ENCODE assay signal across 11 cellular contexts in the genomic region with DNA sequence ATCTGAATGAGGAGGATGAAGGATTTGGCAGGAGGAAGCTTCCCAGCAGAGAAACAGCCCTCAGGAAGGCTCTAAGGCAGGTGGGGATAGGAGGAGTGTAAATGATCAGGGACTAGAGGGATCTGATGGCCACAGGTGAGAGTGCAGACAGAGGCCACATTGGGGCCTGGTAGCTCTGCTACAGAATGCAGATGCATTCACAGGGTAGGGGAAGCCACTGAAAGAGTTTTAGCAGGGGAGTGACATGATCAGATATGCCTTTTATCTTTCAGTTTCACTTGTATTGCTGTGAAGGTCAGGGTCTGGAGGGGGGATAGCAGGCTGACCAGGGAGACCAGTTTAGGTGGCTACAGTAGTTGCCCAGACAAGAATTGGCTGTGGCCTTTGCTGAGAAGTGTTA. TPM values are rescaled to one million over a fixed set of nuclear protein-coding genes. Genes with fewer than 3 reads are reported as not detected.
DNase-seq lines count a peak whose midpoint lies in the region; ATAC-seq and TF ChIP-seq lines count a peak whose summit lies in the region.
"Had no signal": no experiment of that assay in that cellular context is flagged by ENCODE, and none has a peak within 500 bp of the region (broad histone marks: within the 10 kb centered on the region; RNA-seq: fewer than 3 reads in every experiment).

No MANE protein-coding gene starts in this region.

- no peaks in the 10 kb centered on the region for H3K36me3 ChIP-seq in CD8-positive, alpha-beta memory T cell (ENCODE audit: insufficient read depth, low read length)
- H3K36me3 ChIP-seq in KOPT-K1 (ENCODE audit: insufficient read depth, low read length) (no peaks in the 10 kb centered on the region), BE2C (no peaks in the 10 kb centered on the region)

- no peak overlapping the region for H3K27ac ChIP-seq in CD8-positive, alpha-beta memory T cell (ENCODE audit: low read depth, low read length)
- H3K27ac ChIP-seq in KOPT-K1 (ENCODE audit: low read depth, low read length, poor library complexity, severe bottlenecking) = peak overlapping the region; percentile 16

- no peaks in the 10 kb centered on the region for H3K27me3 ChIP-seq in CD8-positive, alpha-beta memory T cell (ENCODE audit: insufficient read depth, low read length, poor library complexity, severe bottlenecking)
- no peaks in the 10 kb centered on the region for H3K27me3 ChIP-seq in BE2C
- H3K27me3 ChIP-seq: heart left ventricle had no signal

- H3K4me3 ChIP-seq in CD8-positive, alpha-beta memory T cell (ENCODE audit: low read length) = no peak overlapping the region
- H3K4me3 ChIP-seq in BE2C (ENCODE audit: low read depth, low read length) = no peak overlapping the region
- H3K4me3 ChIP-seq: heart left ventricle had no signal

- no peaks in the 10 kb centered on the region for H3K9me3 Mint-ChIP-seq in CD8-positive, alpha-beta memory T cell
- peaks cover 0 to 3% (median 0%) of the 10 kb centered on the region in 5 experiments for H3K9me3 Mint-ChIP-seq in brain

- DNase-seq in CD8-positive, alpha-beta memory T cell = no peak
- DNase-seq in DMS79 treated with DMSO at 0.1 percent for 48 hours (lab: John Stamatoyannopoulos, UW) (no peak), BE2C (no peak), A172 (ENCODE audit: low spot score) (no peak), AML-193 (lab: John Stamatoyannopoulos, UW) (no peak)
- DNase-seq: heart left ventricle, KG1, mammary epithelial cell had no signal

- H3K36me3 Mint-ChIP-seq in CD8-positive, alpha-beta memory T cell = peaks cover 0 to 32% (median 7%) of the 10 kb centered on the region in 3 donors
- H3K36me3 Mint-ChIP-seq in brain = peaks cover 47% of the 10 kb centered on the region

- CTCF ChIA-PET in CD8-positive, alpha-beta memory T cell (lab: Charles Lee) = no interaction called here

- H3K9me3 ChIP-seq in CD8-positive, alpha-beta memory T cell (ENCODE audit: low read length) = no peaks in the 10 kb centered on the region
- H3K9me3 ChIP-seq in KOPT-K1 (ENCODE audit: insufficient read depth, low read length, poor library complexity, severe bottlenecking) (no peaks in the 10 kb centered on the region), BE2C (no peaks in the 10 kb centered on the region)
- H3K9me3 ChIP-seq: heart left ventricle had no signal

- POLR2A ChIA-PET in CD8-positive, alpha-beta memory T cell (lab: Charles Lee) = no interaction called here

- peaks cover 34% of the 10 kb centered on the region for H3K4me1 ChIP-seq in CD8-positive, alpha-beta memory T cell (ENCODE audit: insufficient read depth, low read length)
- H3K4me1 ChIP-seq in BE2C = peaks cover 18% of the 10 kb centered on the region

- H3K4me3 Mint-ChIP-seq in CD8-positive, alpha-beta memory T cell = peak overlapping the region; percentile 9 to 94 (median 75)
- peak overlapping the region in 4 of 5 experiments; percentile 0 to 98 (median 50) for H3K4me3 Mint-ChIP-seq in brain

- H3K4me1 Mint-ChIP-seq in CD8-positive, alpha-beta memory T cell = peaks cover 48 to 65% (median 62%) of the 10 kb centered on the region in 3 donors
- peaks cover 62% of the 10 kb centered on the region for H3K4me1 Mint-ChIP-seq in brain

- TF ChIP-seq CTCF in brain (conservative IDR thresholded peaks at IDR 0.05) (no peak), BE2C (IDR thresholded peaks at IDR 0.05; ENCODE audit: low read depth, low read length) (no peak)

- peak; percentile 37 for ATAC-seq in GM19043 (IDR thresholded peaks at IDR 0.05; ENCODE audit: low read depth, unreplicated experiment)
- ATAC-seq: heart left ventricle had no signal

- no peaks in the 10 kb centered on the region for H3K27me3 Mint-ChIP-seq in CD8-positive, alpha-beta memory T cell
- H3K27me3 Mint-ChIP-seq in brain = peaks cover 8% of the 10 kb centered on the region

- peak overlapping the region; percentile 36 to 99 (median 88) for H3K27ac Mint-ChIP-seq in CD8-positive, alpha-beta memory T cell
- H3K27ac Mint-ChIP-seq in brain = peak overlapping the region in 4 of 5 experiments; percentile 19 to 100 (median 38)

RNA-seq across cellular contexts. Expression of gene TXNDC15, which starts 3.0 kb away (rescaled TPM):
- total RNA-seq in CD8-positive, alpha-beta memory T cell = 10 to 100 TPM; 44.5 to 47.3 TPM
- 22.1 TPM for polyA plus RNA-seq in CD8-positive, alpha-beta memory T cell
- polyA plus RNA-seq in brain (ENCODE audit: insufficient read depth, low read depth, low replicate concordance) = 47.4 TPM
- polyA plus RNA-seq in BE2C (2012; ENCODE audit: insufficient read depth, insufficient read length, low read depth) = 102 TPM
- total RNA-seq in A172 (2014; rRNA removed; shearing (Covaris generic)) = 109 and 130 TPM in 2 replicates

RNA-seq across cellular contexts. Expression of gene PCBD2, which starts 27.8 kb away (rescaled TPM):
- total RNA-seq in CD8-positive, alpha-beta memory T cell = 10 to 100 TPM; 11.5 to 13.6 TPM
- 9.6 TPM for polyA plus RNA-seq in CD8-positive, alpha-beta memory T cell
- polyA plus RNA-seq in brain (ENCODE audit: insufficient read depth, low read depth, low replicate concordance) = 2.7 TPM
- 14.5 TPM for polyA plus RNA-seq in BE2C (2012; ENCODE audit: insufficient read depth, insufficient read length, low read depth)
- 5.5 and 6.0 TPM in 2 replicates for total RNA-seq in A172 (2014; rRNA removed; shearing (Covaris generic))

RNA-seq across cellular contexts. Expression of gene C5orf24, which starts 31.4 kb away (rescaled TPM):
- total RNA-seq in CD8-positive, alpha-beta memory T cell = 10 to 100 TPM; 28.9 to 29.8 TPM
- polyA plus RNA-seq in CD8-positive, alpha-beta memory T cell = 10.5 TPM
- 13.4 TPM for polyA plus RNA-seq in brain (ENCODE audit: insufficient read depth, low read depth, low replicate concordance)
- 54.1 TPM for polyA plus RNA-seq in BE2C (2012; ENCODE audit: insufficient read depth, insufficient read length, low read depth)
- 48.6 and 56.3 TPM in 2 replicates for total RNA-seq in A172 (2014; rRNA removed; shearing (Covaris generic))
